ENCODE assay signal across 1 cellular context in genomic region chr22:31173386-31174145, GRCh38.
TF ChIP-seq lines count a peak whose summit lies in the region.

No MANE protein-coding gene starts in this region.

TF ChIP-seq in HepG2, 621 proteins besides CTCF, POLR2A, EP300 and RAD21:
- no peak for TF ChIP-seq MIER2 (CRISPR knock-in tag; IDR thresholded peaks at IDR 0.05)
- no peak for TF ChIP-seq ZNF775 (CRISPR knock-in tag; IDR thresholded peaks at IDR 0.05; ENCODE audit: borderline replicate concordance)
